Comparison of ENCODE assay signal across 21 cellular contexts in the genomic region with DNA sequence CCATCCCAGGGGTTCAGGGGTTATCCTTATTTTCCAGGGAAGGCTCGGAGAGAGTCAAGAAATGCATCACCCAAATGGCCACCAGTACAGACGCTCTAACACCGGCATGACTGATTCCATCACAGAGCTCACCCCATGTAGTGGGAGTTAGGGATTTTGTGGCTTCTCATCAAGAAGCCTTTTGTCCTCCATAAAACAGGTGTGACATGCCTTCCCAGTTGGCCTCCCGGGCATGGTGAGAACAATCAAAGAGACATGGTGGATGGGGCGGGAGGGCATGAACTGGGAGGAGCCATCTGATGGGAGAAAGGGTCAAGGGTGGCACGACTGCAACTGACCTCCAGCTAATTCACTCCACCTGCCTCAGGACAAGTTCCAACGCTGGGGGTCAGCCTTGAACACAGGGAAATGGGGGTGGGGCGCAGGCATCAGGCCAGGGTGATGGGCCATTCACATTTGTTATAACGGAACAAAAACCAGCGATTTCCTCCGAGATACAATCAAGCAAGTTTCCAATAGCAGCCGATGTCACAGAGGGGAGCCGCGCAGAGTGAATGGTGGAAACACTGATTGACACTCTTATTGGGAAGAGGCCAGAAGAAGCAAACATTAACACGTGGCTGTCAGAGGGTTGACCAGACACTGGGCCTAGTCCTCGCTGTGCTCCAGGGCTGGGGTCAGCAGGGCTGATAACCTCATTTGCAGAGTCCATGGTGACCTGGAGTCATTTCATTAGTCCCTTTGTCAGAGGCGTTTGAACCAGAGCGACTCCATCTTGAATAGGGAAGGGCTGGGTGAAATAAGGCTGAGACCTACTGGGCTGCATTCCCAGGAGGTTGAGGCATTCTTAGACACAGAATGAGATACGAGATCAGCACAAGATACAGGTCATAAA.
"Had no signal": no experiment of that assay in that cellular context is flagged by ENCODE, and none has a peak within 500 bp of the region (broad histone marks: within the 10 kb centered on the region; RNA-seq: fewer than 3 reads in every experiment).

No MANE protein-coding gene starts in this region.

- H3K27me3 Mint-ChIP-seq: activated CD8-positive, alpha-beta T cell treated with anti-CD3 and anti-CD28 coated beads for 36 hours had no signal

- H3K36me3 ChIP-seq: ascending aorta, gastrocnemius medialis, left lung, thyroid gland, vagina had no signal

- ATAC-seq: activated T-cell treated with anti-CD3 and anti-CD28 coated beads, Interleukin-2, amount 50 U/mL, for 4 hours; gastrocnemius medialis; left lung had no signal

- H3K4me1 ChIP-seq: ascending aorta, gastrocnemius medialis, left lung, vagina had no signal

- H3K27me3 ChIP-seq: ascending aorta, left lung, thyroid gland, vagina had no signal

- H3K27ac Mint-ChIP-seq: activated B cell treated with CpG ODN at 0.5 μM for 24 hours; activated CD8-positive, alpha-beta T cell treated with anti-CD3 and anti-CD28 coated beads for 36 hours had no signal

- H3K4me3 ChIP-seq: ascending aorta, gastrocnemius medialis, left lung, thyroid gland, vagina had no signal

- H3K4me1 Mint-ChIP-seq: activated B cell treated with CpG ODN at 0.5 μM for 24 hours had no signal

- FAIRE-seq: keratinocyte had no signal

- H3K27ac ChIP-seq: ascending aorta, gastrocnemius medialis, left lung, thyroid gland, vagina had no signal

- DNase-seq: activated B cell treated with CpG ODN at 0.5 μM for 24 hours; activated CD4-positive, alpha-beta T cell treated with anti-CD3 and anti-CD28 coated beads for 48 hours; activated CD8-positive, alpha-beta T cell treated with anti-CD3 and anti-CD28 coated beads for 36 hours; activated effector memory CD4-positive, alpha-beta T cell treated with anti-CD3 and anti-CD28 coated beads, Interleukin-2, amount 50 U/mL, for 16 hours; activated naive CD4-positive, alpha-beta T cell treated with anti-CD3 and anti-CD28 coated beads, Interleukin-2, amount 50 U/mL, for 16 hours; activated T-cell treated with anti-CD3 and anti-CD28 coated beads, Interleukin-2, amount 50 U/mL, for 4 hours; cerebellar nuclear complex; effector CD4-positive, alpha-beta T cell; gastrocnemius medialis; head of caudate nucleus; left lung; naive B cell; stimulated activated CD4-positive, alpha-beta T cell treated with anti-CD3 and anti-CD28 coated beads, Interleukin-12 subunit alpha, Interleukin-12 subunit beta, amount 100 ng/mL, for 4 hours; stimulated activated CD4-positive, alpha-beta T cell treated with anti-CD3 and anti-CD28 coated beads, Interleukin-1b, Interleukin-23, amount 100 ng/mL, for 48 hours; stimulated activated naive CD4-positive, alpha-beta T cell treated with Interleukin-2 at 50 U/mL for 16 hours; T-helper 1 cell; T-helper 9 cell; thyroid gland had no signal

- H3K9me3 Mint-ChIP-seq: activated B cell treated with CpG ODN at 0.5 μM for 24 hours; activated CD8-positive, alpha-beta T cell treated with anti-CD3 and anti-CD28 coated beads for 36 hours; activated T-cell treated with anti-CD3 and anti-CD28 coated beads, Interleukin-2, amount 50 U/mL, for 4 hours; naive B cell had no signal

- H3K4me3 Mint-ChIP-seq: activated B cell treated with CpG ODN at 0.5 μM for 24 hours; activated CD8-positive, alpha-beta T cell treated with anti-CD3 and anti-CD28 coated beads for 36 hours; activated T-cell treated with anti-CD3 and anti-CD28 coated beads, Interleukin-2, amount 50 U/mL, for 4 hours had no signal

- H3K36me3 Mint-ChIP-seq: naive B cell had no signal

- H3K9me3 ChIP-seq: ascending aorta, gastrocnemius medialis, left lung, thyroid gland, vagina had no signal
